In genomic region chr5:58451732-58452565, GRCh38 we compare ENCODE assay signal across 20 cellular contexts. TPM values are rescaled to one million over a fixed set of nuclear protein-coding genes. Genes with fewer than 3 reads are reported as not detected.
DNase-seq lines count a peak whose midpoint lies in the region; TF ChIP-seq lines count a peak whose summit lies in the region.
"Had no signal": no experiment of that assay in that cellular context is flagged by ENCODE, and none has a peak within 500 bp of the region (broad histone marks: within the 10 kb centered on the region; RNA-seq: fewer than 3 reads in every experiment).

No MANE protein-coding gene starts in this region.

- CTCF ChIA-PET in PC-9 (lab: Charles Lee) (interaction anchor here (0.6 kb wide), 1 partner anchor 673 kb away, joined by 3 read pairs; no protein-coding TSS in a partner anchor), mammary epithelial cell (lab: Charles Lee; ENCODE audit: low non-redundant PET) (no interaction called here)

- H4K20me1 ChIP-seq in PC-9 (ENCODE audit: insufficient read depth) (peaks cover 30% of the 10 kb centered on the region), mammary epithelial cell (ENCODE audit: insufficient read depth, low read length) (peaks cover 6% of the 10 kb centered on the region), hepatocyte (ENCODE audit: insufficient read depth, poor library complexity, severe bottlenecking) (peaks cover 38% of the 10 kb centered on the region), smooth muscle cell (ENCODE audit: low read depth) (peaks cover 44% of the 10 kb centered on the region)

- H3K9ac ChIP-seq in mammary epithelial cell (ENCODE audit: insufficient read depth, low read length) (no peak overlapping the region), smooth muscle cell (ENCODE audit: low read depth) (no peak overlapping the region)

- H3K79me2 ChIP-seq in PC-9 (ENCODE audit: low read depth) = peaks cover 41% of the 10 kb centered on the region
- peaks cover 32% of the 10 kb centered on the region for H3K79me2 ChIP-seq in mammary epithelial cell (ENCODE audit: insufficient read depth, low read length)
- H3K79me2 ChIP-seq in hepatocyte = peaks cover 31% of the 10 kb centered on the region
- H3K79me2 ChIP-seq in smooth muscle cell (ENCODE audit: low read depth) = peaks cover 19% of the 10 kb centered on the region

- H3K9me3 ChIP-seq in PC-9 (ENCODE audit: insufficient read depth, low read depth) (no peaks in the 10 kb centered on the region), mammary epithelial cell (replicated peaks; ENCODE audit: insufficient read depth, low read length) (no peaks in the 10 kb centered on the region), hepatocyte (ENCODE audit: low read depth) (no peaks in the 10 kb centered on the region), smooth muscle cell (replicated peaks; ENCODE audit: low read depth) (no peaks in the 10 kb centered on the region)
- H3K9me3 ChIP-seq: BE2C, body of pancreas, colonic mucosa, gastroesophageal sphincter, left lung had no signal

- no peak overlapping the region for H2AFZ ChIP-seq in PC-9
- H2AFZ ChIP-seq in mammary epithelial cell (ENCODE audit: low read depth, low read length) = no peak overlapping the region
- no peak overlapping the region for H2AFZ ChIP-seq in hepatocyte
- no peak overlapping the region for H2AFZ ChIP-seq in smooth muscle cell (ENCODE audit: low read depth)

- in situ Hi-C loops in mammary epithelial cell (cut with MboI; ENCODE audit: low sequenced_read_pairs in 2 of 2) = loop anchor here in 1 of 2 donors (5.0 to 10.0 kb wide), 2 partner anchors 267 to 565 kb away; no protein-coding TSS in a partner anchor

- H3K36me3 ChIP-seq in PC-9 (ENCODE audit: low read depth) = peaks cover 70% of the 10 kb centered on the region
- peaks cover 42% of the 10 kb centered on the region for H3K36me3 ChIP-seq in mammary epithelial cell (ENCODE audit: insufficient read depth, low read length)
- H3K36me3 ChIP-seq in hepatocyte (replicated peaks; ENCODE audit: insufficient read depth, low read depth) = peaks cover 7% of the 10 kb centered on the region
- peaks cover 20% of the 10 kb centered on the region for H3K36me3 ChIP-seq in smooth muscle cell (ENCODE audit: low read depth)
- H3K36me3 ChIP-seq: colonic mucosa had no signal

- peaks cover 79% of the 10 kb centered on the region for H3F3A ChIP-seq in PC-9 (ENCODE audit: insufficient read depth, low read depth)
- H3F3A ChIP-seq in smooth muscle cell (ENCODE audit: low read depth) = peaks cover 49% of the 10 kb centered on the region

- POLR2A ChIA-PET in PC-9 (lab: Charles Lee; ENCODE audit: unreplicated experiment) = interaction anchor here (0.7 to 1.5 kb wide), 3 partner anchors 146 to 264 kb away, joined by 4 to 14 read pairs (median 6); no protein-coding TSS in a partner anchor

- H3K9me2 ChIP-seq in PC-9 (ENCODE audit: insufficient read depth) (no peaks in the 10 kb centered on the region), hepatocyte (replicated peaks; ENCODE audit: insufficient read depth) (no peaks in the 10 kb centered on the region)

- H3K4me2 ChIP-seq in PC-9 = peak overlapping the region; percentile 92
- no peak overlapping the region for H3K4me2 ChIP-seq in mammary epithelial cell (ENCODE audit: insufficient read depth, low read depth, low read length)
- H3K4me2 ChIP-seq in hepatocyte = no peak overlapping the region
- H3K4me2 ChIP-seq in smooth muscle cell = no peak overlapping the region

- H3K4me1 ChIP-seq in PC-9 (replicated peaks; ENCODE audit: insufficient read depth) = peaks cover 38% of the 10 kb centered on the region
- peaks cover 32% of the 10 kb centered on the region for H3K4me1 ChIP-seq in mammary epithelial cell (ENCODE audit: insufficient read depth, low read length)
- peaks cover 15% of the 10 kb centered on the region for H3K4me1 ChIP-seq in hepatocyte (ENCODE audit: insufficient read depth)
- peaks cover 6% of the 10 kb centered on the region for H3K4me1 ChIP-seq in smooth muscle cell (ENCODE audit: low read depth)
- H3K4me1 ChIP-seq: BE2C, colonic mucosa had no signal

- H3K27me3 ChIP-seq in PC-9 (ENCODE audit: insufficient read depth, low read depth) (no peaks in the 10 kb centered on the region), mammary epithelial cell (ENCODE audit: insufficient read depth, low read length) (no peaks in the 10 kb centered on the region), hepatocyte (no peaks in the 10 kb centered on the region), smooth muscle cell (ENCODE audit: low read depth) (no peaks in the 10 kb centered on the region)
- H3K27me3 ChIP-seq: BE2C, body of pancreas, colonic mucosa, gastroesophageal sphincter, left lung had no signal

- WGBS in mammary epithelial cell (ENCODE audit: low coverage, missing lambda C conversion rate) = 77% methylated on average over 8 of the region's 8 CpGs
- whole genome bisulfite sequencing in hepatocyte (ENCODE audit: low lambda C conversion rate, missing lambda C conversion rate) = 92% methylated on average over 8 of the region's 8 CpGs
- 87% methylated on average over 8 of the region's 8 CpGs for WGBS in smooth muscle cell (ENCODE audit: low lambda C conversion rate)

- peak overlapping the region; percentile 96 for H3K27ac ChIP-seq in PC-9
- peak overlapping the region; percentile 35 for H3K27ac ChIP-seq in mammary epithelial cell (ENCODE audit: insufficient read depth, low read depth, low read length)
- H3K27ac ChIP-seq in hepatocyte = peak overlapping the region; percentile 0
- peak overlapping the region; percentile 97 for H3K27ac ChIP-seq in smooth muscle cell (ENCODE audit: low read depth)
- H3K27ac ChIP-seq: body of pancreas, colonic mucosa, gastroesophageal sphincter, left lung had no signal

- no peak for TF ChIP-seq CTCF in PC-9 (conservative IDR thresholded peaks at IDR 0.05)
- TF ChIP-seq CTCF in mammary epithelial cell (conservative IDR thresholded peaks at IDR 0.05 in 1 of 2, IDR thresholded peaks at IDR 0.05 in 1 of 2; ENCODE audit: extremely low read depth in 1 of 2, insufficient read depth in 1 of 2, low read depth in 1 of 2, low read length in 2 of 2) = no peak
- TF ChIP-seq CTCF in hepatocyte (IDR thresholded peaks at IDR 0.05; ENCODE audit: poor library complexity) = no peak
- TF ChIP-seq CTCF in smooth muscle cell (IDR thresholded peaks at IDR 0.05; ENCODE audit: borderline replicate concordance, insufficient read depth, poor library complexity, severe bottlenecking) = no peak

- H3K4me3 ChIP-seq in PC-9 = no peak overlapping the region
- H3K4me3 ChIP-seq in mammary epithelial cell (replicated peaks in 1 of 3; ENCODE audit: insufficient read depth in 1 of 3, low read depth in 2 of 3, low read length in 3 of 3) = no peak overlapping the region
- no peak overlapping the region for H3K4me3 ChIP-seq in hepatocyte
- H3K4me3 ChIP-seq in smooth muscle cell = no peak overlapping the region
- H3K4me3 ChIP-seq: body of pancreas, colonic mucosa, gastroesophageal sphincter, left lung had no signal

- DNase-seq in PC-9 (no peak), mammary epithelial cell (peak; percentile 67), hepatocyte (ENCODE audit: low spot score) (no peak), smooth muscle cell (lab: John Stamatoyannopoulos, UW; ENCODE audit: unreplicated experiment) (no peak), iPS-NIHi7 (ENCODE audit: extremely low spot score) (no peak), islet precursor cell (no peak), HuH-7 (ENCODE audit: low spot score) (no peak)
- DNase-seq: activated CD4-positive, alpha-beta T cell treated with anti-CD3 and anti-CD28 coated beads for 48 hours; activated CD8-positive, alpha-beta memory T cell treated with anti-CD3 and anti-CD28 coated beads, Interleukin-2, amount 10 ng/mL, durations not matched to agents 7 days and 5 days; activated naive CD8-positive, alpha-beta T cell treated with anti-CD3 and anti-CD28 coated beads for 36 hours; BE2C; body of pancreas; colonic mucosa; EL; Karpas-422; left lung; NCI-H1105 treated with DMSO at 0.1 percent for 48 hours; NCI-H524 treated with DMSO at 0.1 percent for 48 hours; T-cell had no signal

- BruUV-seq in PC-9 (replicated peaks; lab: Mats Ljungman, UMichigan) (no TSS peak), mammary epithelial cell (replicated peaks; lab: Mats Ljungman, UMichigan) (no TSS peak)

- dilution Hi-C loops in mammary epithelial cell (cut with HindIII; ENCODE audit: low sequenced_read_pairs) = loop anchor here (25.0 kb wide), 2 partner anchors 565 to 640 kb away; no protein-coding TSS in a partner anchor

- intact Hi-C loops in PC-9 (cut with micrococcal nuclease; ENCODE audit: unreplicated experiment) (loop anchor here (1.0 to 5.0 kb wide), 4 partner anchors 120 to 264 kb away; no protein-coding TSS in a partner anchor), mammary epithelial cell (cut with micrococcal nuclease) (loop anchor here (2.0 to 5.0 kb wide), 5 partner anchors 45 to 340 kb away; no protein-coding TSS in a partner anchor)

RNA-seq across cellular contexts. Expression of gene PLK2, which starts 7.9 kb away (rescaled TPM):
- total RNA-seq in PC-9 (2021) (508 and 615 TPM in 2 replicates), mammary epithelial cell (100 to 1,000 TPM; 336 to 534 TPM), hepatocyte (183 and 186 TPM in 2 replicates), smooth muscle cell (425 and 435 TPM in 2 replicates)
- polyA plus RNA-seq in mammary epithelial cell (73.2 TPM), hepatocyte (96.2 and 98.0 TPM in 2 replicates), smooth muscle cell (175 and 245 TPM in 2 replicates)
- 301 TPM for polyA minus RNA-seq in mammary epithelial cell

RNA-seq across cellular contexts. Expression of gene GAPT, which starts 39.3 kb away (rescaled TPM):
- total RNA-seq in PC-9 (2021) (not detected in 2 replicates), mammary epithelial cell (not detected), hepatocyte (not detected in 2 replicates), smooth muscle cell (not detected in 2 replicates)
- polyA plus RNA-seq in mammary epithelial cell (not detected), hepatocyte (not detected in 2 replicates), smooth muscle cell (not detected in 2 replicates)
- not detected for polyA minus RNA-seq in mammary epithelial cell
- total RNA-seq: activated CD8-positive, alpha-beta memory T cell treated with anti-CD3 and anti-CD28 coated beads, Interleukin-2, amount 10 ng/mL, durations not matched to agents 7 days and 5 days had no signal

Comparison
In these comparisons a context has a peak if more than half of its experiments do, and no peak if none do; other contexts are left out.
1. H3K27ac ChIP-seq: peak in every context shown above with its lines; median percentile 97 in smooth muscle cell; 96 in PC-9; 35 in mammary epithelial cell; 0 in hepatocyte.